25 cellular contexts compared by ENCODE assay signal in the genomic region with DNA sequence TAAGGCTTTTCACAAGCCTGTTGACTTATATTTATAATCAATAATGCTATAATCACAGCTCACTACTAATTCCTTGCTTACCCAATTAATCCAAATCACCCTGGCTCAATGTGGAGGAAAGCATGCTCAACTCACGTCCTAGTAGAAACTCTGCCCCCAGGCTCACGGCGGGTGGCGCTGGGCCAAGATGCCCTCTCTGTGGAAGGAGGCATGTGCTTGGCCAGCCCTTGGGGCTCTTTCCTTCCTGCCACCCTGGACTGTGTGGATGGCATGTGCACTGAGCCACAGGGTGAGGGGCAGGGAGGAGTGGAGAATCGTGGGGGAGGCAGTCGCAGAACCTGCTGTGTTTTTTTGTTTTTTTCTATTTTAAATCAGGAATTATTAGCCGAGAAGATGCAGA.
"Had no signal": no experiment of that assay in that cellular context is flagged by ENCODE, and none has a peak within 500 bp of the region (broad histone marks: within the 10 kb centered on the region; RNA-seq: fewer than 3 reads in every experiment).

No MANE protein-coding gene starts in this region.

- H3K9me3 ChIP-seq: pancreas, right lobe of liver, sigmoid colon, stomach, thoracic aorta, thyroid gland, tibial nerve, upper lobe of left lung, vagina had no signal

- ATAC-seq: naive thymus-derived CD8-positive, alpha-beta T cell; pancreas; psoas muscle; right cardiac atrium; right lobe of liver; stimulated activated naive B cell treated with anti-CD40 and anti-IgM and Interleukin-4, amounts not matched to agents 10 μg/mL and 1 μg/mL and 100 μg/mL, for 72 hours had no signal

- H3K4me1 Mint-ChIP-seq: neural crest cell; stimulated activated effector memory CD8-positive, alpha-beta T cell treated with anti-CD3 and anti-CD28 coated beads, Interleukin-12 subunit alpha, Interleukin-12 subunit beta, amount 100 ng/mL, for 72 hours; stimulated activated naive B cell treated with anti-CD40 and anti-IgM and Interleukin-4, amounts not matched to agents 10 μg/mL and 1 μg/mL and 100 μg/mL, for 72 hours had no signal

- H3K4me3 ChIP-seq: pancreas, psoas muscle, right lobe of liver, sigmoid colon, stomach, thoracic aorta, thyroid gland, tibial nerve, upper lobe of left lung, vagina had no signal

- H3K4me1 ChIP-seq: pancreas, psoas muscle, right lobe of liver, sigmoid colon, stomach, thyroid gland, tibial nerve, upper lobe of left lung, vagina had no signal

- H3K36me3 ChIP-seq: pancreas, right lobe of liver, sigmoid colon, stomach, thoracic aorta, thyroid gland, tibial nerve, upper lobe of left lung, vagina had no signal

- H3K36me3 Mint-ChIP-seq: stimulated activated effector memory CD8-positive, alpha-beta T cell treated with anti-CD3 and anti-CD28 coated beads, Interleukin-12 subunit alpha, Interleukin-12 subunit beta, amount 100 ng/mL, for 72 hours; stimulated activated naive B cell treated with anti-CD40 and anti-IgM and Interleukin-4, amounts not matched to agents 10 μg/mL and 1 μg/mL and 100 μg/mL, for 72 hours had no signal

- H3K4me3 Mint-ChIP-seq: naive thymus-derived CD8-positive, alpha-beta T cell; natural killer cell treated with Interleukin-12 subunit alpha and Interleukin-12 subunit beta and Interleukin-15 and Interleukin-18, amount 100 ng/mL, for 72 hours; nephron progenitor cell; neural crest cell; stimulated activated effector memory CD8-positive, alpha-beta T cell treated with anti-CD3 and anti-CD28 coated beads, Interleukin-12 subunit alpha, Interleukin-12 subunit beta, amount 100 ng/mL, for 72 hours; stimulated activated naive B cell treated with anti-CD40 and anti-IgM and Interleukin-4, amounts not matched to agents 10 μg/mL and 1 μg/mL and 100 μg/mL, for 72 hours; stimulated activated naive CD8-positive, alpha-beta T cell treated with anti-CD3 and anti-CD28 coated beads, Interleukin-15, Interleukin-2, amounts not matched to agents 100 ng/mL and 50 ng/mL, for 24 hours had no signal

- H3K27me3 Mint-ChIP-seq: stimulated activated naive B cell treated with anti-CD40 and anti-IgM and Interleukin-4, amounts not matched to agents 10 μg/mL and 1 μg/mL and 100 μg/mL, for 72 hours; stimulated activated naive CD8-positive, alpha-beta T cell treated with anti-CD3 and anti-CD28 coated beads, Interleukin-15, Interleukin-2, amounts not matched to agents 100 ng/mL and 50 ng/mL, for 24 hours had no signal

- H3K27me3 ChIP-seq: pancreas, right lobe of liver, sigmoid colon, stomach, thyroid gland, tibial nerve, upper lobe of left lung, vagina had no signal

- H3K9me3 Mint-ChIP-seq: natural killer cell treated with Interleukin-12 subunit alpha and Interleukin-12 subunit beta and Interleukin-15 and Interleukin-18, amount 100 ng/mL, for 72 hours; stimulated activated effector memory CD8-positive, alpha-beta T cell treated with anti-CD3 and anti-CD28 coated beads, Interleukin-12 subunit alpha, Interleukin-12 subunit beta, amount 100 ng/mL, for 72 hours; stimulated activated naive CD8-positive, alpha-beta T cell treated with anti-CD3 and anti-CD28 coated beads, Interleukin-15, Interleukin-2, amounts not matched to agents 100 ng/mL and 50 ng/mL, for 24 hours had no signal

- H3K27ac Mint-ChIP-seq: naive thymus-derived CD8-positive, alpha-beta T cell; natural killer cell treated with Interleukin-12 subunit alpha and Interleukin-12 subunit beta and Interleukin-15 and Interleukin-18, amount 100 ng/mL, for 72 hours; stimulated activated effector memory CD8-positive, alpha-beta T cell treated with anti-CD3 and anti-CD28 coated beads, Interleukin-12 subunit alpha, Interleukin-12 subunit beta, amount 100 ng/mL, for 72 hours; stimulated activated naive B cell treated with anti-CD40 and anti-IgM and Interleukin-4, amounts not matched to agents 10 μg/mL and 1 μg/mL and 100 μg/mL, for 72 hours; stimulated activated naive CD8-positive, alpha-beta T cell treated with anti-CD3 and anti-CD28 coated beads, Interleukin-15, Interleukin-2, amounts not matched to agents 100 ng/mL and 50 ng/mL, for 24 hours had no signal

- DNase-seq: naive thymus-derived CD8-positive, alpha-beta T cell; nephron progenitor cell; occipital lobe; pancreas; psoas muscle; right lobe of liver; sigmoid colon; small intestine; stimulated activated CD4-positive, alpha-beta T cell treated with anti-CD3 and anti-CD28 coated beads, Interleukin-15, amount 100 ng/mL, for 24 hours; stimulated activated CD4-positive, alpha-beta T cell treated with anti-CD3 and anti-CD28 coated beads, Interleukin-2, amount 100 ng/mL, for 24 hours; stimulated activated CD4-positive, alpha-beta T cell treated with anti-CD3 and anti-CD28 coated beads, Interleukin-2, amount 100 ng/mL, for 48 hours; stimulated activated CD4-positive, alpha-beta T cell treated with anti-CD3 and anti-CD28 coated beads, Interleukin-4, amount 100 ng/mL, for 24 hours; stimulated activated naive B cell treated with anti-CD40 and anti-IgM and Interleukin-4, amounts not matched to agents 10 μg/mL and 1 μg/mL and 100 μg/mL, for 72 hours; stimulated activated naive CD4-positive, alpha-beta T cell treated with Interleukin-2 at 50 U/mL for 16 hours; stomach; thyroid gland had no signal

- H3K27ac ChIP-seq: pancreas, psoas muscle, right lobe of liver, sigmoid colon, stomach, thoracic aorta, thyroid gland, tibial nerve, upper lobe of left lung, vagina had no signal
